In the genomic region with DNA sequence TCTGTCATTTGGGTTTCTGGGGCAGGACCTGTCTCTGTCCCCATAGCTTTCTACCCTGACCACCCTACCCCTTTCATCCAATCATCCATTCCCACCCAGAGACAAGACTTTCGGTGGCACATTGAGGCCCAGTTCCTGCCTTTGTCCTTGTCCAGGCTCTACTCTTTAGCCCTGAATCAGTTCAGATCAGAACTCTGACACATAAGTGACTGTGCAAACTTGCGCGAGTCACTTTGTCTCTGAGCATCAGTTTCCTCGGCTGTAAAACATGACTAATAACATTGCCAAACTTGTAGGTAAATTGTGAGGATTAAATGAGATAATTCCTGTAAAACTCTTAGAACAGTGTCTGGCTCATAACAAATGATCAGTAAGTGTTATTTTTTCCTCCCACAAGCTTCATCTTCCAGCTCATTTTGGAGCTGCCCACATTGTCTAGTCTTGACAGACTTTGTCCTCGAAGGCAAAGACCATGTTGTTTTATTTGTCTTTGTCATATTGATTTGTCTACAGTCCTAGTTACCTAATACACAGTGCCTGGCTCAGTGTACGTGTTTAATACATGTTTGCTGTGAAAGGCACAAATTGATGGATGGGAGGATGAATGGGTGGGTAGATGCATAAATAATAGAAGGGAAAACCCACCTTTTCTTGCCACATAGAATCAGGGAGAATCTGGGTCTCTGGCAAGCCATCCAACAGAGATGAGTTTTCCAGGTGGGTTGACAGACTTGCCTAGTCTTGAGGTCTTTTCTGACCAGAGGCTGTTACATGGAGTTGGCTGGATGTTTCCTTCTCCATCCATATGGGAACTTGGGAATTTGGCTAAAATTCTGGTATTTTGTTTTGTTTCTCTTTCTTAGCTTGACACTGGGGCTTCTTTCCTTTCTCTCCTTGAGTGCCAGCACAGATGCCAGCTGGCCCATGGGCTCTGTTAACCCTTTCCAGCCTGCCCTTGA, we compare ENCODE assay signal across 24 cellular contexts.
"Had no signal": no experiment of that assay in that cellular context is flagged by ENCODE, and none has a peak within 500 bp of the region (broad histone marks: within the 10 kb centered on the region; RNA-seq: fewer than 3 reads in every experiment).

No MANE protein-coding gene starts in this region.

- H3K27ac Mint-ChIP-seq: activated B cell treated with CpG ODN at 0.5 μM for 24 hours; activated CD4-positive, alpha-beta memory T cell treated with anti-CD3 and anti-CD28 coated beads, Interleukin-2, amount 10 ng/mL, durations not matched to agents 7 days and 5 days; activated naive CD4-positive, alpha-beta T cell treated with anti-CD3 and anti-CD28 coated beads, Interleukin-2, amount 50 U/mL, for 24 hours; dendritic cell treated with granulocyte-macrophage colony-stimulating factor and Interleukin-4, amounts not matched to agents 40 ng/mL and 50 ng/mL, for 4 days; naive B cell; stimulated activated naive B cell treated with anti-CD40 and anti-IgM and Interleukin-4, amounts not matched to agents 10 μg/mL and 1 μg/mL and 100 μg/mL, for 72 hours; T-helper 1 cell treated with Interleukin-12 subunit alpha and Interleukin-12 subunit beta and Interleukin-4 antibody, amounts not matched to agents 30 μg/mL and 1 μg/mL, for 36 hours; type B pancreatic cell had no signal

- H3K27me3 ChIP-seq: body of pancreas, gastroesophageal sphincter had no signal

- H3K9me3 Mint-ChIP-seq: activated CD4-positive, alpha-beta memory T cell treated with anti-CD3 and anti-CD28 coated beads, Interleukin-2, amount 10 ng/mL, durations not matched to agents 7 days and 5 days; dendritic cell treated with granulocyte-macrophage colony-stimulating factor and Interleukin-4, amounts not matched to agents 40 ng/mL and 50 ng/mL, for 4 days; neural crest cell; T-helper 1 cell treated with Interleukin-12 subunit alpha and Interleukin-12 subunit beta and Interleukin-4 antibody, amounts not matched to agents 30 μg/mL and 1 μg/mL, for 36 hours; type B pancreatic cell had no signal

- FAIRE-seq: small intestine had no signal

- H3K4me3 Mint-ChIP-seq: activated B cell treated with CpG ODN at 0.5 μM for 24 hours; activated CD4-positive, alpha-beta memory T cell treated with anti-CD3 and anti-CD28 coated beads, Interleukin-2, amount 10 ng/mL, durations not matched to agents 7 days and 5 days; activated naive CD4-positive, alpha-beta T cell treated with anti-CD3 and anti-CD28 coated beads, Interleukin-2, amount 50 U/mL, for 24 hours; dendritic cell treated with granulocyte-macrophage colony-stimulating factor and Interleukin-4, amounts not matched to agents 40 ng/mL and 50 ng/mL, for 4 days; naive B cell; neural crest cell; stimulated activated naive B cell treated with anti-CD40 and anti-IgM and Interleukin-4, amounts not matched to agents 10 μg/mL and 1 μg/mL and 100 μg/mL, for 72 hours; T-helper 1 cell treated with Interleukin-12 subunit alpha and Interleukin-12 subunit beta and Interleukin-4 antibody, amounts not matched to agents 30 μg/mL and 1 μg/mL, for 36 hours; type B pancreatic cell had no signal

- H3K4me1 Mint-ChIP-seq: activated B cell treated with CpG ODN at 0.5 μM for 24 hours; activated CD4-positive, alpha-beta memory T cell treated with anti-CD3 and anti-CD28 coated beads, Interleukin-2, amount 10 ng/mL, durations not matched to agents 7 days and 5 days; activated naive CD4-positive, alpha-beta T cell treated with anti-CD3 and anti-CD28 coated beads, Interleukin-2, amount 50 U/mL, for 24 hours; naive B cell; stimulated activated naive B cell treated with anti-CD40 and anti-IgM and Interleukin-4, amounts not matched to agents 10 μg/mL and 1 μg/mL and 100 μg/mL, for 72 hours had no signal

- DNase-seq: activated B cell treated with CpG ODN at 0.5 μM for 24 hours; activated CD4-positive, alpha-beta memory T cell treated with anti-CD3 and anti-CD28 coated beads, Interleukin-2, amount 10 ng/mL, durations not matched to agents 7 days and 5 days; activated CD4-positive, alpha-beta T cell treated with anti-CD3 and anti-CD28 coated beads for 48 hours; activated gamma-delta T cell treated with Interleukin-2 at 50 U/mL for 16 hours; activated T-cell treated with anti-CD3 and anti-CD28 coated beads, Interleukin-2, amount 50 U/mL, for 1 hour; body of pancreas; effector CD4-positive, alpha-beta T cell; islet precursor cell; left colon; lower lobe of right lung; naive B cell; posterior cingulate gyrus; small intestine; stimulated activated CD8-positive, alpha-beta memory T cell treated with anti-CD3 and anti-CD28 coated beads, Interleukin-4, amount 100 ng/mL, for 48 hours; stimulated activated naive B cell treated with anti-CD40 and anti-IgM and Interleukin-4, amounts not matched to agents 10 μg/mL and 1 μg/mL and 100 μg/mL, for 72 hours; T1000 had no signal

- H3K36me3 Mint-ChIP-seq: type B pancreatic cell had no signal

- ATAC-seq: body of pancreas; gastroesophageal sphincter; left colon; lower lobe of right lung; sciatic nerve; stimulated activated naive B cell treated with anti-CD40 and anti-IgM and Interleukin-4, amounts not matched to agents 10 μg/mL and 1 μg/mL and 100 μg/mL, for 72 hours had no signal

- H3K4me3 ChIP-seq: body of pancreas, gastroesophageal sphincter, lower lobe of right lung, thoracic aorta had no signal

- H3K36me3 ChIP-seq: gastroesophageal sphincter, lower lobe of right lung, thoracic aorta had no signal

- H3K9me3 ChIP-seq: body of pancreas, lower lobe of right lung, thoracic aorta had no signal

- H3K27ac ChIP-seq: body of pancreas, gastroesophageal sphincter, lower lobe of right lung, thoracic aorta had no signal

- H3K27me3 Mint-ChIP-seq: activated B cell treated with CpG ODN at 0.5 μM for 24 hours; activated CD4-positive, alpha-beta memory T cell treated with anti-CD3 and anti-CD28 coated beads, Interleukin-2, amount 10 ng/mL, durations not matched to agents 7 days and 5 days; activated naive CD4-positive, alpha-beta T cell treated with anti-CD3 and anti-CD28 coated beads, Interleukin-2, amount 50 U/mL, for 24 hours; dendritic cell treated with granulocyte-macrophage colony-stimulating factor and Interleukin-4, amounts not matched to agents 40 ng/mL and 50 ng/mL, for 4 days; naive B cell; stimulated activated naive B cell treated with anti-CD40 and anti-IgM and Interleukin-4, amounts not matched to agents 10 μg/mL and 1 μg/mL and 100 μg/mL, for 72 hours had no signal

- H3K4me1 ChIP-seq: body of pancreas, gastroesophageal sphincter, lower lobe of right lung had no signal
